ENCODE assay signal across 8 cellular contexts in genomic region chr12:64714551-64714968, GRCh38. TPM values are rescaled to one million over a fixed set of nuclear protein-coding genes. Genes with fewer than 3 reads are reported as not detected.
DNase-seq lines count a peak whose midpoint lies in the region; ATAC-seq and TF ChIP-seq lines count a peak whose summit lies in the region.

No MANE protein-coding gene starts in this region.

- peak overlapping the region; percentile 42 for H3K27ac Mint-ChIP-seq in activated T-helper 2 cell treated with anti-CD3 and anti-CD28 coated beads, Interferon-gamma antibody, Interleukin-2, Interleukin-4, amounts not matched to agents 10 μg/mL and 5 μg/mL and 100 μg/mL, durations not matched to agents 14 hours and 24 hours and 36 hours

- ATAC-seq in GM19395 (IDR thresholded peaks at IDR 0.05; ENCODE audit: unreplicated experiment) (peak; percentile 88), HG03064 (IDR thresholded peaks at IDR 0.05; ENCODE audit: low read depth, unreplicated experiment) (peak; percentile 68)

- H3K4me3 ChIP-seq in thyroid gland (replicated peaks in 1 of 3) (no peak overlapping the region), ascending aorta (no peak overlapping the region)

- 87 to 91% methylated on average over 5 of the region's 5 CpGs for WGBS in thyroid gland, 2 donors

- no peak for TF ChIP-seq CTCF in GM10266 (IDR thresholded peaks at IDR 0.05; ENCODE audit: control insufficient read depth, insufficient read depth, low read depth, missing control alignments)
- TF ChIP-seq CTCF in thyroid gland (IDR thresholded peaks at IDR 0.05) = no peak
- no peak for TF ChIP-seq CTCF in ascending aorta (IDR thresholded peaks at IDR 0.05)

- H3K9me3 Mint-ChIP-seq in activated T-helper 2 cell treated with anti-CD3 and anti-CD28 coated beads, Interferon-gamma antibody, Interleukin-2, Interleukin-4, amounts not matched to agents 10 μg/mL and 5 μg/mL and 100 μg/mL, durations not matched to agents 14 hours and 24 hours and 36 hours = no peaks in the 10 kb centered on the region

- H3K4me3 Mint-ChIP-seq in activated T-helper 2 cell treated with anti-CD3 and anti-CD28 coated beads, Interferon-gamma antibody, Interleukin-2, Interleukin-4, amounts not matched to agents 10 μg/mL and 5 μg/mL and 100 μg/mL, durations not matched to agents 14 hours and 24 hours and 36 hours (ENCODE audit: low read depth) = no peak overlapping the region

- H3K27me3 Mint-ChIP-seq in activated T-helper 2 cell treated with anti-CD3 and anti-CD28 coated beads, Interferon-gamma antibody, Interleukin-2, Interleukin-4, amounts not matched to agents 10 μg/mL and 5 μg/mL and 100 μg/mL, durations not matched to agents 14 hours and 24 hours and 36 hours (ENCODE audit: low read depth) = no peaks in the 10 kb centered on the region

- peaks cover 58% of the 10 kb centered on the region for H3K36me3 Mint-ChIP-seq in activated T-helper 2 cell treated with anti-CD3 and anti-CD28 coated beads, Interferon-gamma antibody, Interleukin-2, Interleukin-4, amounts not matched to agents 10 μg/mL and 5 μg/mL and 100 μg/mL, durations not matched to agents 14 hours and 24 hours and 36 hours (ENCODE audit: low read depth)

- DNase-seq in GM10266 (ENCODE audit: extremely low spot score) (peak; percentile 38), DMS 273 treated with DMSO at 0.1 percent for 48 hours (lab: John Stamatoyannopoulos, UW) (no peak), thyroid gland (no peak), medulla oblongata (ENCODE audit: extremely low spot score) (no peak), ascending aorta (ENCODE audit: low spot score in 2 of 2) (no peak)
- peak; percentile 15 for DNase-seq in activated T-helper 2 cell treated with anti-CD3 and anti-CD28 coated beads, Interferon-gamma antibody, Interleukin-2, Interleukin-4, amounts not matched to agents 10 μg/mL and 5 μg/mL and 100 μg/mL, durations not matched to agents 14 hours and 24 hours and 36 hours (ENCODE audit: low spot score)

- no peaks in the 10 kb centered on the region for H3K27me3 ChIP-seq in thyroid gland
- H3K27me3 ChIP-seq in ascending aorta = no peaks in the 10 kb centered on the region

- H3K9me3 ChIP-seq in thyroid gland (no peaks in the 10 kb centered on the region), ascending aorta (no peaks in the 10 kb centered on the region)

- intact Hi-C loops in activated T-helper 2 cell treated with anti-CD3 and anti-CD28 coated beads, Interferon-gamma antibody, Interleukin-2, Interleukin-4, amounts not matched to agents 10 μg/mL and 5 μg/mL and 100 μg/mL, durations not matched to agents 14 hours and 24 hours and 36 hours (cut with micrococcal nuclease) = loop anchor here (5.0 kb wide), 1 partner anchor 43 kb away; the partner anchor contains the start of gene GNS
- intact Hi-C loops in thyroid gland (cut with DNase I) (no loop called here), ascending aorta (cut with DNase I) (no loop called here)

- H3K4me1 Mint-ChIP-seq in activated T-helper 2 cell treated with anti-CD3 and anti-CD28 coated beads, Interferon-gamma antibody, Interleukin-2, Interleukin-4, amounts not matched to agents 10 μg/mL and 5 μg/mL and 100 μg/mL, durations not matched to agents 14 hours and 24 hours and 36 hours (ENCODE audit: low read depth) = peaks cover 28% of the 10 kb centered on the region

- no peak for TF ChIP-seq POLR2A in thyroid gland (IDR thresholded peaks at IDR 0.05)

- H3K4me1 ChIP-seq in thyroid gland = no peaks in the 10 kb centered on the region
- no peaks in the 10 kb centered on the region for H3K4me1 ChIP-seq in ascending aorta

- H3K27ac ChIP-seq in thyroid gland (no peak overlapping the region), ascending aorta (no peak overlapping the region)

- H3K36me3 ChIP-seq in thyroid gland (peaks cover 19 to 43% of the 10 kb centered on the region in 2 donors), ascending aorta (peaks cover 23 to 50% of the 10 kb centered on the region in 2 donors)

RNA-seq across cellular contexts. Expression of gene GNS, which starts 44.6 kb away (rescaled TPM):
- total RNA-seq in activated T-helper 2 cell treated with anti-CD3 and anti-CD28 coated beads, Interferon-gamma antibody, Interleukin-2, Interleukin-4, amounts not matched to agents 10 μg/mL and 5 μg/mL and 100 μg/mL, durations not matched to agents 14 hours and 24 hours and 36 hours = 33.9 and 38.2 TPM in 2 replicates
- total RNA-seq in thyroid gland = 100 to 1,000 TPM; 130 to 174 (median 160) TPM
- total RNA-seq in ascending aorta = 105 TPM

Comparison
In these comparisons a context has a peak if more than half of its experiments do, and no peak if none do; other contexts are left out.
1. DNase-seq: peak in GM10266 (single experiment) and activated T-helper 2 cell treated with anti-CD3 and anti-CD28 coated beads, Interferon-gamma antibody, Interleukin-2, Interleukin-4, amounts not matched to agents 10 μg/mL and 5 μg/mL and 100 μg/mL, durations not matched to agents 14 hours and 24 hours and 36 hours (single experiment); none in DMS 273 treated with DMSO at 0.1 percent for 48 hours (single experiment), thyroid gland (0 of 2), medulla oblongata (single experiment) and ascending aorta (0 of 2).